In the genomic region with DNA sequence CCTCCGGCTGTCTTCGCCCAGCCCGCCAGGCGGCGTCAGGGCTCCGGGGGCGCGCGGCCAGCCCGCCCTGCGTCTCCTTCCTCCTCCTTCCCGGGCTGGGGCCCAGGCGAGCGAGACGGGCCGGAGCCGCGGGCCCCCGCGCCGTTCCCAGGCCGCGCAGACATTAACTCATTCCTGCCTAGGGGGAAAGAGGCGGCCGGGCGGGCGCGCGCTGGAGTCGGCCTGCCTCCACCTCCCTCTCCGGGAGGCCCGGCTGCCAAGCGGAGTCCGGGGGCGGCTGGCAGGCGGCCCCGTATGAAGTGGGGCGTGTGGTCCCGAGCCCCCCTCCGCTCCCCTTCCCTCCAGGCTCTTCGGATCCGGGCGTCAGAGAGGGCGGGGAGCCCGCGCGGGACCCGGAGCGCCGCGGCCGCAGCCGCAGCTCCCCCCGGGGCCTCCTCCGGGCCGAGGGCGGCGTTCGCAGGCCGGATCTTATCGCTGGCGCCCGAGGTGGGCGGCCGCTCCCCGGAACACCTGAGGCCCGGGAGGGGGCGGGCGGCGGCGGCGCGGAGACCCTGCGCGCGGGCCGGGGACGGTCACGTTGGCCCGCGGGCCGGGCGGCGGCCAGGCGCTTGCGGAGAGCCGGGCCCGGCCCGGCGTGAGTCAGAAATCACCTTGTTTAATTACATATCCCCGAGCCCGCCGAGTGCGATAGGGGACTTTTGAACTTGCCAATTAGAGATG, we compare ENCODE assay signal across 8 cellular contexts. TPM values are rescaled to one million over a fixed set of nuclear protein-coding genes. Genes with fewer than 3 reads are reported as not detected.
DNase-seq lines count a peak whose midpoint lies in the region; ATAC-seq and TF ChIP-seq lines count a peak whose summit lies in the region.

No MANE protein-coding gene starts in this region.

- H3K4me1 Mint-ChIP-seq in activated CD4-positive, alpha-beta memory T cell treated with anti-CD3 and anti-CD28 coated beads for 36 hours (ENCODE audit: low read depth) = peaks cover 11% of the 10 kb centered on the region

- H3K27me3 ChIP-seq in BLaER1 = peaks cover 8% of the 10 kb centered on the region; the same call in 1 of the 2 replicates
- no peaks in the 10 kb centered on the region for H3K27me3 ChIP-seq in duodenal mucosa (ENCODE audit: control insufficient read depth in 1 of 2, insufficient read depth in 2 of 2, low read length in 2 of 2)
- no peaks in the 10 kb centered on the region for H3K27me3 ChIP-seq in lung (ENCODE audit: control insufficient read depth, insufficient read depth)

- CTCF ChIA-PET in activated CD4-positive, alpha-beta memory T cell treated with anti-CD3 and anti-CD28 coated beads for 36 hours (lab: Charles Lee) = interaction anchor here (0.5 to 1.6 kb wide), 6 partner anchors 18 to 189 kb away, joined by 3 to 10 read pairs (median 4); no protein-coding TSS in a partner anchor

- ATAC-seq in GM19043 (IDR thresholded peaks at IDR 0.05; ENCODE audit: low read depth, unreplicated experiment) (peak; percentile 78), HG03342 (IDR thresholded peaks at IDR 0.05; ENCODE audit: unreplicated experiment) (peak; percentile 92), lung (ENCODE audit: insufficient read depth, low FRiP score) (peak; percentile 96)

- no peaks in the 10 kb centered on the region for H3K27me3 Mint-ChIP-seq in activated CD4-positive, alpha-beta memory T cell treated with anti-CD3 and anti-CD28 coated beads for 36 hours

- H3K4me1 ChIP-seq in BLaER1 (peaks cover 16% of the 10 kb centered on the region), duodenal mucosa (ENCODE audit: control insufficient read depth in 1 of 2, insufficient read depth in 2 of 2, low read length in 2 of 2) (peaks cover 10 to 11% of the 10 kb centered on the region in 2 donors), lung (ENCODE audit: control insufficient read depth in 2 of 2, insufficient read depth in 2 of 2, low read length in 2 of 2) (peaks cover 0 to 3% of the 10 kb centered on the region in 2 donors)

- peak; percentile 67 for TF ChIP-seq CTCF in lung (IDR thresholded peaks at IDR 0.05; ENCODE audit: control extremely low read depth, extremely low read depth)

- H3K4me3 ChIP-seq in BLaER1 = peak overlapping the region; percentile 73
- peak overlapping the region; percentile 68 to 82 for H3K4me3 ChIP-seq in duodenal mucosa (ENCODE audit: low read depth in 1 of 2, low read length in 2 of 2)
- H3K4me3 ChIP-seq in lung = peak overlapping the region; percentile 50

- no peaks in the 10 kb centered on the region for H4K20me1 ChIP-seq in BLaER1

- no peaks in the 10 kb centered on the region for H3K36me3 Mint-ChIP-seq in activated CD4-positive, alpha-beta memory T cell treated with anti-CD3 and anti-CD28 coated beads for 36 hours

- peak overlapping the region; percentile 90 for H3K4me2 ChIP-seq in BLaER1

- H3K27ac ChIP-seq in BLaER1 (peak overlapping the region; percentile 79), duodenal mucosa (ENCODE audit: low read depth, low read length) (peak overlapping the region; percentile 77), lung (ENCODE audit: low read depth in 1 of 2, low read length in 1 of 2) (peak overlapping the region; percentile 93 to 95)

- H3K9ac ChIP-seq in BLaER1 (peak overlapping the region; percentile 77), duodenal mucosa (ENCODE audit: low read depth in 1 of 2, low read length in 2 of 2) (peak overlapping the region; percentile 70 to 84)

- intact Hi-C loops in activated CD4-positive, alpha-beta memory T cell treated with anti-CD3 and anti-CD28 coated beads for 36 hours (cut with micrococcal nuclease) = loop anchor here (1.0 to 5.0 kb wide), 5 partner anchors 45 to 383 kb away; a partner anchor contains a TSS

- no peaks in the 10 kb centered on the region for H3K9me3 Mint-ChIP-seq in activated CD4-positive, alpha-beta memory T cell treated with anti-CD3 and anti-CD28 coated beads for 36 hours

- peak overlapping the region; percentile 81 for H3K4me3 Mint-ChIP-seq in activated CD4-positive, alpha-beta memory T cell treated with anti-CD3 and anti-CD28 coated beads for 36 hours

- peak overlapping the region; percentile 89 for H3K27ac Mint-ChIP-seq in activated CD4-positive, alpha-beta memory T cell treated with anti-CD3 and anti-CD28 coated beads for 36 hours

- DNase-seq in NCI-H460 (ENCODE audit: extremely low read depth, low read depth) = peak; percentile 85
- peak; percentile 89 for DNase-seq in activated CD4-positive, alpha-beta memory T cell treated with anti-CD3 and anti-CD28 coated beads for 36 hours
- DNase-seq in lung (ENCODE audit: low spot score) = peak; percentile 85
- DNase-seq in stimulated activated CD4-positive, alpha-beta T cell treated with anti-CD3 and anti-CD28 coated beads, TNF-alpha, amount 100 ng/mL, for 4 hours (ENCODE audit: low read depth in 3 of 3) = peak; percentile 61 to 73 (median 69)

- WGBS in lung, 2 donors = 0 to 1% methylated on average over 70 to 94 of the region's 94 CpGs

- POLR2A ChIA-PET in activated CD4-positive, alpha-beta memory T cell treated with anti-CD3 and anti-CD28 coated beads for 36 hours (lab: Charles Lee) = interaction anchor here (0.6 to 1.5 kb wide), 5 partner anchors 45 to 310 kb away, joined by 3 to 6 read pairs (median 4); a partner anchor contains a TSS

- no peaks in the 10 kb centered on the region for H3K9me3 ChIP-seq in BLaER1
- H3K9me3 ChIP-seq in duodenal mucosa (ENCODE audit: control insufficient read depth in 1 of 2, low read length in 2 of 2) = no peaks in the 10 kb centered on the region
- H3K9me3 ChIP-seq in lung (ENCODE audit: control insufficient read depth in 2 of 2, insufficient read depth in 1 of 2, low read length in 1 of 2) = no peaks in the 10 kb centered on the region

- no peaks in the 10 kb centered on the region for H3K36me3 ChIP-seq in BLaER1
- H3K36me3 ChIP-seq in duodenal mucosa (ENCODE audit: control insufficient read depth in 1 of 2, insufficient read depth in 2 of 2, low read length in 2 of 2) = no peaks in the 10 kb centered on the region
- peaks cover 0 to 3% of the 10 kb centered on the region in 2 donors for H3K36me3 ChIP-seq in lung (ENCODE audit: control insufficient read depth in 2 of 2, insufficient read depth in 2 of 2, low read length in 2 of 2)

RNA-seq across cellular contexts. Expression of a gene that starts 43.1 kb away (rescaled TPM):
- 0.15 and 0.17 TPM in 2 replicates for total RNA-seq in NCI-H460 (2014; rRNA removed; shearing (Covaris generic))
- not detected in 2 replicates for polyA plus RNA-seq in NCI-H460 (2014; cell fraction: nucleus; rRNA removed)
- total RNA-seq in activated CD4-positive, alpha-beta memory T cell treated with anti-CD3 and anti-CD28 coated beads for 36 hours = under 1 TPM; 0.12 to 0.43 TPM
- total RNA-seq in lung = 1 to 10 TPM; 1.4 to 3.2 TPM
- polyA plus RNA-seq in lung = 1 to 10 TPM in 1 of 2 donors, under 1 TPM in 1; 0.37 to 1.6 TPM

RNA-seq across cellular contexts. Expression of a gene that starts 45.0 kb away (rescaled TPM):
- 28.6 and 31.6 TPM in 2 replicates for total RNA-seq in NCI-H460 (2014; rRNA removed; shearing (Covaris generic))
- polyA plus RNA-seq in NCI-H460 (2014; cell fraction: nucleus; rRNA removed) = 11.7 and 16.8 TPM in 2 replicates
- total RNA-seq in activated CD4-positive, alpha-beta memory T cell treated with anti-CD3 and anti-CD28 coated beads for 36 hours = 10 to 100 TPM; 10.8 to 13.6 TPM
- total RNA-seq in lung = 10 to 100 TPM; 29.9 to 66.2 TPM
- polyA plus RNA-seq in lung = 1 to 10 TPM; 3.8 to 9.6 TPM

RNA-seq across cellular contexts. Expression of a gene that starts 57.0 kb away (rescaled TPM):
- total RNA-seq in NCI-H460 (2014; rRNA removed; shearing (Covaris generic)) = not detected in 2 replicates
- polyA plus RNA-seq in NCI-H460 (2014; cell fraction: nucleus; rRNA removed) = not detected in 2 replicates
- total RNA-seq in activated CD4-positive, alpha-beta memory T cell treated with anti-CD3 and anti-CD28 coated beads for 36 hours = not detected
- under 1 TPM in 1 of 2 donors, not detected in 1; 0.12 TPM for total RNA-seq in lung
- not detected for polyA plus RNA-seq in lung

Comparison
In these comparisons a context has a peak if more than half of its experiments do, and no peak if none do; other contexts are left out.
1. Peak in every context shown above with its lines: DNase-seq, ATAC-seq, H3K4me3 ChIP-seq and H3K27ac ChIP-seq.